ENCODE assay signal across 8 cellular contexts in the genomic region with DNA sequence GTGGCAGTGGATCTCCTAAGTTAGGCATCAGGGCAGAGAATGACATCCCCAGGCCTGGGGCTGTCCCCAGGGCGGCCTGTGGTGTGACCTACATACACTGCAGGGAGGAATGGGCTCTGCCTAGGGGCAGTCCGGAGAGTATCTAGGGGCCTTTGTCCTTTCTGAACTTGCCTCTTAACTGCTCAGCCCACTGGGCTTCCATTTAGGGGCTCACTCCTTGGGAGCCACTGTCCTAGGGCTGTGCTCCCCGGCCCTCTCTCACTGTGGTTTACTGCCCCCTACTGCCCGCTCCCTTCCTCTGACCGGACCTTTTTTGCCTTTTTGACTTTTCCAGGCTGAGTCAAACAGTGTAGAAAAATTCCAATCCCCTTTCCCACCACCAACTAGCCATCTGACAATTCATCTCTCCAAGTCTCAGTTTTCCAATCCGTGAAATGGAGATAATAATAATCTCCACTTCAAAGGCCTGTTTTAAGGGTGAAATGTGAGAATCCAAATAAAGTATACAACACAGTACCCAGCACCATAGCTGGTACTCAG.
A peak's percentile ranks its signal among the peaks of the same experiment; 100 is the strongest.
DNase-seq lines count a peak whose midpoint lies in the region; ATAC-seq and TF ChIP-seq lines count a peak whose summit lies in the region.

No MANE protein-coding gene starts in this region.

- H3K36me3 ChIP-seq in CD4-positive, CD25-positive, alpha-beta regulatory T cell (ENCODE audit: control insufficient read depth, insufficient read depth, low read length): no peaks in the 10 kb centered on the region
- H3K36me3 ChIP-seq in vagina: no peaks in the 10 kb centered on the region

- no peak overlapping the region for H3K27ac ChIP-seq in CD4-positive, CD25-positive, alpha-beta regulatory T cell (ENCODE audit: insufficient read depth, low read length, poor library complexity, severe bottlenecking)
- peak overlapping the region; percentile 25; the same call in 1 of the 2 replicates for H3K27ac ChIP-seq in RWPE1
- H3K27ac ChIP-seq in vagina: no peak overlapping the region

- H3K27me3 ChIP-seq in CD4-positive, CD25-positive, alpha-beta regulatory T cell (ENCODE audit: control insufficient read depth, insufficient read depth, low read length): no peaks in the 10 kb centered on the region
- no peaks in the 10 kb centered on the region for H3K27me3 ChIP-seq in vagina

- H3K27me3 Mint-ChIP-seq in CD4-positive, CD25-positive, alpha-beta regulatory T cell: peaks cover 4% of the 10 kb centered on the region
- peaks cover 4% of the 10 kb centered on the region for H3K27me3 Mint-ChIP-seq in glutamatergic neuron (ENCODE audit: unreplicated experiment)

- no peak for TF ChIP-seq POLR2A in vagina (IDR thresholded peaks at IDR 0.05)

- H3K4me1 Mint-ChIP-seq in CD4-positive, CD25-positive, alpha-beta regulatory T cell: no peaks in the 10 kb centered on the region
- no peaks in the 10 kb centered on the region for H3K4me1 Mint-ChIP-seq in glutamatergic neuron (ENCODE audit: low read depth, unreplicated experiment)

- POLR2A ChIA-PET in RWPE1 (lab: Yijun Ruan, JAX; ENCODE audit: low non-redundant PET): no interaction called here

- DNase-seq in CD4-positive, CD25-positive, alpha-beta regulatory T cell: peak; percentile 9 to 28 (median 19)
- DNase-seq in HFF-Myc (ENCODE audit: extremely low read depth, low read depth): no peak
- DNase-seq in RWPE1 (ENCODE audit: low spot score): peak; percentile 26
- peak; percentile 45 for DNase-seq in activated naive CD4-positive, alpha-beta T cell treated with Interleukin-2 at 50 U/mL for 16 hours
- peak; percentile 75 for DNase-seq in glutamatergic neuron
- DNase-seq in pons (ENCODE audit: low spot score): peak; percentile 20
- no peak for DNase-seq in vagina (ENCODE audit: extremely low spot score in 2 of 2)

- no peak overlapping the region for H3K27ac Mint-ChIP-seq in CD4-positive, CD25-positive, alpha-beta regulatory T cell
- H3K27ac Mint-ChIP-seq in glutamatergic neuron (ENCODE audit: unreplicated experiment): no peak overlapping the region

- no peaks in the 10 kb centered on the region for H3K9me3 ChIP-seq in CD4-positive, CD25-positive, alpha-beta regulatory T cell (ENCODE audit: control insufficient read depth in 2 of 2, low read length in 2 of 2)
- H3K9me3 ChIP-seq in vagina: no peaks in the 10 kb centered on the region

- intact Hi-C loops in vagina (cut with DNase I): loop anchor here (5.0 kb wide), 1 partner anchor 236 kb away; no protein-coding TSS in a partner anchor

- CTCF ChIA-PET in RWPE1 (lab: Yijun Ruan, JAX): interaction anchor here (0.7 kb wide), 1 partner anchor 231 kb away, joined by 3 read pairs; no protein-coding TSS in a partner anchor

- peak; percentile 22 to 24 for ATAC-seq in CD4-positive, CD25-positive, alpha-beta regulatory T cell (ENCODE audit: low read depth in 2 of 2)
- no peak for ATAC-seq in GM21360 (IDR thresholded peaks at IDR 0.05; ENCODE audit: unreplicated experiment)

- no peak overlapping the region for H3K4me3 ChIP-seq in CD4-positive, CD25-positive, alpha-beta regulatory T cell (ENCODE audit: low read depth, low read length)
- no peak overlapping the region for H3K4me3 ChIP-seq in HFF-Myc (replicated peaks; ENCODE audit: low read depth, low read length)
- H3K4me3 ChIP-seq in vagina: no peak overlapping the region

- no peaks in the 10 kb centered on the region for H3K36me3 Mint-ChIP-seq in CD4-positive, CD25-positive, alpha-beta regulatory T cell
- no peaks in the 10 kb centered on the region for H3K36me3 Mint-ChIP-seq in glutamatergic neuron (ENCODE audit: unreplicated experiment)

- TF ChIP-seq CTCF in HFF-Myc (IDR thresholded peaks at IDR 0.05; ENCODE audit: low read depth, low read length, missing control alignments) (peak; percentile 76), RWPE1 (conservative IDR thresholded peaks at IDR 0.05; ENCODE audit: low read depth) (peak; percentile 34), glutamatergic neuron (IDR thresholded peaks at IDR 0.05; ENCODE audit: partially characterized antibody, unreplicated experiment) (peak; percentile 78), vagina (IDR thresholded peaks at IDR 0.05) (peak; percentile 61 to 70 (median 69))

- no peak overlapping the region for H3K4me3 Mint-ChIP-seq in CD4-positive, CD25-positive, alpha-beta regulatory T cell
- no peak overlapping the region for H3K4me3 Mint-ChIP-seq in glutamatergic neuron (ENCODE audit: unreplicated experiment)

- no peaks in the 10 kb centered on the region for H3K4me1 ChIP-seq in CD4-positive, CD25-positive, alpha-beta regulatory T cell (ENCODE audit: control insufficient read depth, insufficient read depth, low read length, poor library complexity, severe bottlenecking)
- no peaks in the 10 kb centered on the region for H3K4me1 ChIP-seq in vagina

- peaks cover 0 to 1% (median 0%) of the 10 kb centered on the region in 7 donors for H3K9me3 Mint-ChIP-seq in CD4-positive, CD25-positive, alpha-beta regulatory T cell
- H3K9me3 Mint-ChIP-seq in glutamatergic neuron (ENCODE audit: unreplicated experiment): no peaks in the 10 kb centered on the region

Comparison
In these comparisons a context has a peak if more than half of its experiments do, and no peak if none do; other contexts are left out.
1. DNase-seq: peak in CD4-positive, CD25-positive, alpha-beta regulatory T cell (3 of 3), RWPE1 (single experiment), activated naive CD4-positive, alpha-beta T cell treated with Interleukin-2 at 50 U/mL for 16 hours (single experiment), glutamatergic neuron (single experiment) and pons (single experiment); none in HFF-Myc (single experiment) and vagina (0 of 2).
2. Peak in every context shown above with its lines, with median percentiles within 50 percentile points of each other: CTCF ChIP-seq.